13 cellular contexts compared by ENCODE assay signal in the genomic region with DNA sequence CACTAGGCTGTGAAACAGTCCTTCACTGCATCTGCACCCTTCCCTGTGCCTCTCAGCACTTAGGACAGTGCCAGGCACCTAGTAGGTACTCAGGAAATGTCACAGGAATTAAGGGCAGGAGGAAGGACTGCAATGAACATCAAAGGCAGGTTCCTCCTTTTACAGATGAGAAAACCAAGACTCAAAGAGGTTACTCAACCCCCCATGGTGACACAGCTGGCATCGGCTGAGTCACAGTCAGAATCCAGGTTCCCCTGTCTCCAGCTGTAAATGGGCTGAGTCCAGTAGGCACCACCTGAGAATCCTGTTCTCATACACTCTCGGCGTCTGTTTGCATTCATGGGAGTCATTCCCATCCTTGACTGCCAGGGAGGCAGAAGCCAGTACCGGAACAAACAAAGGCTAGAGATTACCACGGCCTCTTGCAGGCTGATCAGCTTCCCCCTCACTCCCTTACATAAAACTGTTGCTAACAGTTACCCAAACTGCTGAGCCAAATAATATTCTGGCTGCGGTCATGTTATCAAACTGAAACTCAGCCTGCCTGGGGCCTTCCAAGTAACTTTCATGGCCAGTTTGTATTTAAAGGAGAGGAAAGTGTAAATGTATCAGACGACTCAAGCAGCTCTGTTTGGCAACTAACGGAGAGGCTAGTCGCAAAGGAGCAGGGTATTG.
DNase-seq lines count a peak whose midpoint lies in the region; ATAC-seq, FAIRE-seq and TF ChIP-seq lines count a peak whose summit lies in the region.
"Had no signal": no experiment of that assay in that cellular context is flagged by ENCODE, and none has a peak within 500 bp of the region (broad histone marks: within the 10 kb centered on the region; RNA-seq: fewer than 3 reads in every experiment).

No MANE protein-coding gene starts in this region.

- H3K4me1 Mint-ChIP-seq in natural killer cell treated with Interleukin-12 subunit alpha and Interleukin-12 subunit beta and Interleukin-15 and Interleukin-18, amount 100 ng/mL, for 72 hours (ENCODE audit: low read depth in 2 of 2): no peaks in the 10 kb centered on the region
- H3K4me1 Mint-ChIP-seq: naive B cell had no signal

- no peak for TF ChIP-seq POLR2A in uterus (IDR thresholded peaks at IDR 0.05)

- H3K9me3 Mint-ChIP-seq in natural killer cell treated with Interleukin-12 subunit alpha and Interleukin-12 subunit beta and Interleukin-15 and Interleukin-18, amount 100 ng/mL, for 72 hours: peaks cover 7% of the 10 kb centered on the region
- H3K9me3 Mint-ChIP-seq: activated T-helper 2 cell treated with anti-CD3 and anti-CD28 coated beads, Interferon-gamma antibody, Interleukin-2, Interleukin-4, amounts not matched to agents 10 μg/mL and 5 μg/mL and 100 μg/mL, durations not matched to agents 14 hours and 24 hours and 36 hours; T-helper 1 cell treated with Interleukin-12 subunit alpha and Interleukin-12 subunit beta and Interleukin-4 antibody, amounts not matched to agents 30 μg/mL and 1 μg/mL, for 36 hours had no signal

- DNase-seq in NCI-H2171 treated with DMSO at 0.1 percent for 48 hours (lab: John Stamatoyannopoulos, UW) (peak; percentile 7), NCI-H2171 (lab: John Stamatoyannopoulos, UW) (no peak), bronchial epithelial cell (ENCODE audit: low read depth) (peak; percentile 67), kidney tubule cell (ENCODE audit: low spot score) (peak; percentile 21), uterus (peak; percentile 39 to 43)
- DNase-seq in natural killer cell treated with Interleukin-12 subunit alpha and Interleukin-12 subunit beta and Interleukin-15 and Interleukin-18, amount 100 ng/mL, for 72 hours (ENCODE audit: low spot score): no peak
- DNase-seq: naive B cell, NCI-H1436 had no signal

- ATAC-seq in natural killer cell treated with Interleukin-12 subunit alpha and Interleukin-12 subunit beta and Interleukin-15 and Interleukin-18, amount 100 ng/mL, for 72 hours: no peak
- ATAC-seq in HG03342 (IDR thresholded peaks at IDR 0.05; ENCODE audit: unreplicated experiment) (no peak), GM18870 (IDR thresholded peaks at IDR 0.05; ENCODE audit: unreplicated experiment) (no peak)

- TF ChIP-seq CTCF in bronchial epithelial cell (IDR thresholded peaks at IDR 0.05; ENCODE audit: insufficient read depth, low read length, severe bottlenecking): no peak
- TF ChIP-seq CTCF in uterus (IDR thresholded peaks at IDR 0.05): no peak

- no peaks in the 10 kb centered on the region for H3K27me3 Mint-ChIP-seq in natural killer cell treated with Interleukin-12 subunit alpha and Interleukin-12 subunit beta and Interleukin-15 and Interleukin-18, amount 100 ng/mL, for 72 hours

- H3K27me3 ChIP-seq in bronchial epithelial cell (ENCODE audit: control insufficient read depth, insufficient read depth, low read length): peaks cover 2% of the 10 kb centered on the region
- no peaks in the 10 kb centered on the region for H3K27me3 ChIP-seq in uterus

- FAIRE-seq in bronchial epithelial cell (lab: Jason Lieb, UNC): no peak
- FAIRE-seq: endothelial cell of umbilical vein had no signal

- H3K36me3 Mint-ChIP-seq in natural killer cell treated with Interleukin-12 subunit alpha and Interleukin-12 subunit beta and Interleukin-15 and Interleukin-18, amount 100 ng/mL, for 72 hours: no peaks in the 10 kb centered on the region
- H3K36me3 Mint-ChIP-seq: naive B cell had no signal

- H3K9me3 ChIP-seq in uterus: no peaks in the 10 kb centered on the region

- intact Hi-C loops in uterus (cut with DNase I; ENCODE audit: low total_unique reads): no loop called here

- H3K36me3 ChIP-seq in bronchial epithelial cell (ENCODE audit: control insufficient read depth, insufficient read depth, low read length): no peaks in the 10 kb centered on the region
- H3K36me3 ChIP-seq in uterus: no peaks in the 10 kb centered on the region

- no peak overlapping the region for H3K4me3 Mint-ChIP-seq in natural killer cell treated with Interleukin-12 subunit alpha and Interleukin-12 subunit beta and Interleukin-15 and Interleukin-18, amount 100 ng/mL, for 72 hours
- H3K4me3 Mint-ChIP-seq: naive B cell; T-helper 1 cell treated with Interleukin-12 subunit alpha and Interleukin-12 subunit beta and Interleukin-4 antibody, amounts not matched to agents 30 μg/mL and 1 μg/mL, for 36 hours had no signal

- no peaks in the 10 kb centered on the region for H3K4me1 ChIP-seq in uterus

- peak overlapping the region; percentile 49 to 50 for H3K27ac ChIP-seq in uterus

- H3K4me3 ChIP-seq in bronchial epithelial cell (ENCODE audit: low read depth, low read length) (no peak overlapping the region), uterus (no peak overlapping the region)

- H3K27ac Mint-ChIP-seq in natural killer cell treated with Interleukin-12 subunit alpha and Interleukin-12 subunit beta and Interleukin-15 and Interleukin-18, amount 100 ng/mL, for 72 hours: no peak overlapping the region
- H3K27ac Mint-ChIP-seq: activated T-helper 2 cell treated with anti-CD3 and anti-CD28 coated beads, Interferon-gamma antibody, Interleukin-2, Interleukin-4, amounts not matched to agents 10 μg/mL and 5 μg/mL and 100 μg/mL, durations not matched to agents 14 hours and 24 hours and 36 hours; naive B cell; T-helper 1 cell treated with Interleukin-12 subunit alpha and Interleukin-12 subunit beta and Interleukin-4 antibody, amounts not matched to agents 30 μg/mL and 1 μg/mL, for 36 hours had no signal

Comparison
In these comparisons a context has a peak if more than half of its experiments do, and no peak if none do; other contexts are left out.
1. DNase-seq: peak in NCI-H2171 treated with DMSO at 0.1 percent for 48 hours (single experiment), bronchial epithelial cell (single experiment), kidney tubule cell (single experiment) and uterus (2 of 2); none in NCI-H2171 (single experiment) and natural killer cell treated with Interleukin-12 subunit alpha and Interleukin-12 subunit beta and Interleukin-15 and Interleukin-18, amount 100 ng/mL, for 72 hours (single experiment).